19 cellular contexts compared by ENCODE assay signal in genomic region chr16:2232094-2232990, GRCh38. TPM values are rescaled to one million over a fixed set of nuclear protein-coding genes. Genes with fewer than 3 reads are reported as not detected.
"Had no signal": no experiment of that assay in that cellular context is flagged by ENCODE, and none has a peak within 500 bp of the region (broad histone marks: within the 10 kb centered on the region; RNA-seq: fewer than 3 reads in every experiment).

No MANE protein-coding gene starts in this region.

- H3K9ac ChIP-seq: parathyroid adenoma had no signal

- H3K4me3 ChIP-seq: lung, suprapubic skin, vagina had no signal

- H3K4me1 ChIP-seq: parathyroid adenoma had no signal

- DNase-seq: cortex of kidney; effector memory CD8-positive, alpha-beta T cell; hypothalamus; immature natural killer cell; islet precursor cell; naive B cell; stimulated activated CD4-positive, alpha-beta T cell treated with anti-CD3 and anti-CD28 coated beads, Interleukin-15, amount 100 ng/mL, for 24 hours; stimulated activated CD4-positive, alpha-beta T cell treated with anti-CD3 and anti-CD28 coated beads, Interleukin-2, amount 100 ng/mL, for 48 hours; stimulated activated naive B cell treated with anti-CD40 and anti-IgM and Interleukin-4, amounts not matched to agents 10 μg/mL and 1 μg/mL and 100 μg/mL, for 72 hours; stimulated activated naive CD8-positive, alpha-beta T cell treated with anti-CD3 and anti-CD28 coated beads, Interleukin-15, amount 100 ng/mL, for 72 hours; trophoblast cell had no signal

- H3K9me3 ChIP-seq: suprapubic skin, vagina had no signal

- H3K27ac ChIP-seq: parathyroid adenoma, suprapubic skin, vagina had no signal

- FAIRE-seq: frontal cortex had no signal

- ATAC-seq: effector memory CD8-positive, alpha-beta T cell; left lobe of liver; natural killer cell treated with Interleukin-12 subunit alpha and Interleukin-12 subunit beta and Interleukin-15 and Interleukin-18, amount 100 ng/mL, for 72 hours; sciatic nerve; stimulated activated naive B cell treated with anti-CD40 and anti-IgM and Interleukin-4, amounts not matched to agents 10 μg/mL and 1 μg/mL and 100 μg/mL, for 72 hours; stimulated activated naive CD8-positive, alpha-beta T cell treated with anti-CD3 and anti-CD28 coated beads, Interleukin-15, amount 100 ng/mL, for 72 hours had no signal

- H2AFZ ChIP-seq: parathyroid adenoma had no signal

RNA-seq across cellular contexts. Expression of gene DNASE1L2, which starts 3.9 kb away (rescaled TPM):
- polyA plus RNA-seq: immature natural killer cell had no signal
